11 cellular contexts compared by ENCODE assay signal in genomic region chr20:3925899-3926638, GRCh38. TPM values are rescaled to one million over a fixed set of nuclear protein-coding genes. Genes with fewer than 3 reads are reported as not detected.
DNase-seq lines count a peak whose midpoint lies in the region; ATAC-seq, FAIRE-seq and TF ChIP-seq lines count a peak whose summit lies in the region.
"Had no signal": no experiment of that assay in that cellular context is flagged by ENCODE, and none has a peak within 500 bp of the region (broad histone marks: within the 10 kb centered on the region; RNA-seq: fewer than 3 reads in every experiment).

No MANE protein-coding gene starts in this region.

- no peak for DNase-seq in T-helper 2 cell treated with Interferon-gamma antibody and Interleukin-4, amounts not matched to agents 5 μg/mL and 100 μg/mL, for 36 hours (ENCODE audit: low spot score)
- DNase-seq in T-helper 2 cell, result no peak
- DNase-seq in IMR-90, result no peak
- no peak for DNase-seq in astrocyte (ENCODE audit: low read depth)
- DNase-seq in neuronal stem cell (ENCODE audit: low spot score), result no peak
- DNase-seq in stimulated activated CD4-positive, alpha-beta T cell treated with anti-CD3 and anti-CD28 coated beads, Interleukin-15, amount 100 ng/mL, for 24 hours, result no peak
- DNase-seq in NCI-H1694 treated with DMSO at 0.1 percent for 48 hours (lab: John Stamatoyannopoulos, UW), result no peak
- DNase-seq in stimulated activated CD4-positive, alpha-beta T cell treated with anti-CD3 and anti-CD28 coated beads, Interleukin-4, amount 100 ng/mL, for 24 hours, result no peak
- DNase-seq: NCI-H1436 treated with DMSO at 0.1 percent for 48 hours, ovary, T-helper 9 cell had no signal

- H3K9me3 Mint-ChIP-seq in T-helper 2 cell treated with Interferon-gamma antibody and Interleukin-4, amounts not matched to agents 5 μg/mL and 100 μg/mL, for 36 hours, result no peaks in the 10 kb centered on the region
- H3K9me3 Mint-ChIP-seq in astrocyte (ENCODE audit: unreplicated experiment), result no peaks in the 10 kb centered on the region

- H3K27me3 ChIP-seq in IMR-90 (ENCODE audit: control insufficient read depth, insufficient read depth, low read length), result no peaks in the 10 kb centered on the region
- no peaks in the 10 kb centered on the region for H3K27me3 ChIP-seq in astrocyte (ENCODE audit: insufficient read depth, low read length)
- H3K27me3 ChIP-seq in neuronal stem cell (ENCODE audit: control insufficient read depth in 3 of 3, insufficient read depth in 3 of 3, low read depth in 1 of 3, low read length in 3 of 3), result no peaks in the 10 kb centered on the region
- H3K27me3 ChIP-seq: ovary had no signal

- no peak overlapping the region for H3K4me3 ChIP-seq in IMR-90 (ENCODE audit: insufficient read depth, low read depth, low read length)
- no peak overlapping the region for H3K4me3 ChIP-seq in astrocyte (ENCODE audit: insufficient read depth, low read depth, low read length)
- no peak overlapping the region for H3K4me3 ChIP-seq in neuronal stem cell (ENCODE audit: low read length in 2 of 2)
- H3K4me3 ChIP-seq: ovary had no signal

- WGBS in IMR-90 (ENCODE audit: extremely low coverage in 2 of 2, insufficient read length in 1 of 2), 2 experiments, result 82% methylated on average over 4 of the region's 9 CpGs; no CpG with 5 or more reads in 1 of the 2 experiments
- no CpG with 5 or more reads among the region's 9 CpGs for WGBS in neuronal stem cell (ENCODE audit: extremely low coverage in 2 of 2, insufficient read length in 2 of 2, insufficient replicate concordance in 1 of 2), 2 donors

- no peak overlapping the region for H2BK5ac ChIP-seq in IMR-90 (ENCODE audit: low read depth, low read length, poor library complexity, severe bottlenecking)
- no peak overlapping the region for H2BK5ac ChIP-seq in neuronal stem cell (ENCODE audit: low read length)

- POLR2A ChIA-PET in IMR-90 (lab: Charles Lee; ENCODE audit: unreplicated experiment), result no interaction called here

- H3K27ac ChIP-seq in IMR-90 (ENCODE audit: insufficient read depth, low read length) (no peak overlapping the region), astrocyte (ENCODE audit: low read depth, low read length) (no peak overlapping the region), neuronal stem cell (replicated peaks; ENCODE audit: low read length) (peak overlapping the region; percentile 3)
- H3K27ac ChIP-seq: ovary had no signal

- no peaks in the 10 kb centered on the region for H3K27me3 Mint-ChIP-seq in T-helper 2 cell treated with Interferon-gamma antibody and Interleukin-4, amounts not matched to agents 5 μg/mL and 100 μg/mL, for 36 hours (ENCODE audit: low read depth)
- no peaks in the 10 kb centered on the region for H3K27me3 Mint-ChIP-seq in astrocyte (ENCODE audit: low read depth, unreplicated experiment)

- CTCF ChIA-PET in IMR-90 (lab: Yijun Ruan, JAX), result interaction anchor here (1.3 kb wide), 1 partner anchor 159 kb away, joined by 4 read pairs; no protein-coding TSS in a partner anchor

- H3K9me1 ChIP-seq in IMR-90 (ENCODE audit: insufficient read depth, low read length), result peaks cover 53% of the 10 kb centered on the region

- BruUV-seq in IMR-90 (replicated peaks; lab: Mats Ljungman, UMichigan), result no TSS peak

- no peaks in the 10 kb centered on the region for H3K9me3 ChIP-seq in IMR-90 (ENCODE audit: control insufficient read depth, insufficient read depth, low read length)
- H3K9me3 ChIP-seq in astrocyte (ENCODE audit: insufficient read depth, low read depth, low read length), result no peaks in the 10 kb centered on the region
- no peaks in the 10 kb centered on the region for H3K9me3 ChIP-seq in neuronal stem cell (replicated peaks in 1 of 2; ENCODE audit: control insufficient read depth in 2 of 2, insufficient read depth in 1 of 2, low read depth in 1 of 2, low read length in 2 of 2)
- H3K9me3 ChIP-seq: ovary had no signal

- no peak for FAIRE-seq in astrocyte (lab: Jason Lieb, UNC)

- no peak overlapping the region for H3K9ac ChIP-seq in IMR-90 (ENCODE audit: low read depth, low read length)
- H3K9ac ChIP-seq in astrocyte (ENCODE audit: low read length), result no peak overlapping the region
- no peak overlapping the region for H3K9ac ChIP-seq in neuronal stem cell (ENCODE audit: low read depth, low read length, poor library complexity)

- H2BK20ac ChIP-seq in IMR-90 (ENCODE audit: low read depth, low read length), result no peak overlapping the region

- dilution Hi-C loops in IMR-90 (cut with HindIII; ENCODE audit: low sequenced_read_pairs, unreplicated experiment), result no loop called here

- 0 out of 2 replicates have a peak overlapping the region, but pooled peaks have one; percentile 34 for H3K14ac ChIP-seq in IMR-90 (replicated peaks; ENCODE audit: low read depth, low read length)
- no peak overlapping the region for H3K14ac ChIP-seq in neuronal stem cell (ENCODE audit: low read length)

- TF ChIP-seq POLR2A in IMR-90 (IDR thresholded peaks at IDR 0.05; ENCODE audit: low read depth, low read length), result no peak

- H3K4me1 ChIP-seq in IMR-90 (ENCODE audit: control insufficient read depth, insufficient read depth, low read length) (peaks cover 23% of the 10 kb centered on the region), astrocyte (ENCODE audit: insufficient read depth, low read length) (peaks cover 12% of the 10 kb centered on the region), neuronal stem cell (ENCODE audit: control insufficient read depth in 2 of 2, insufficient read depth in 1 of 2, low read depth in 1 of 2, low read length in 2 of 2) (peaks cover 5 to 8% of the 10 kb centered on the region in 2 donors)

- H3K79me2 ChIP-seq in astrocyte (ENCODE audit: insufficient read depth, low read length), result peaks cover 42% of the 10 kb centered on the region

- no peak overlapping the region for H3K56ac ChIP-seq in IMR-90 (ENCODE audit: extremely low read depth, insufficient read depth, low read length)

- H2AK5ac ChIP-seq in IMR-90 (ENCODE audit: low read depth, low read length) (no peak overlapping the region), neuronal stem cell (ENCODE audit: low read depth, low read length) (no peak overlapping the region)

- H3K4me2 ChIP-seq in IMR-90 (ENCODE audit: low read depth, low read length) (no peak overlapping the region), astrocyte (ENCODE audit: low read length) (no peak overlapping the region), neuronal stem cell (ENCODE audit: insufficient read depth, low read length, poor library complexity, severe bottlenecking) (no peak overlapping the region)

- H4K20me1 ChIP-seq in IMR-90 (ENCODE audit: insufficient read depth, low read length) (peaks cover 66% of the 10 kb centered on the region), astrocyte (ENCODE audit: insufficient read depth, low read length) (peaks cover 74% of the 10 kb centered on the region)

- intact Hi-C loops in IMR-90 (cut with micrococcal nuclease), result no loop called here

- H2AK9ac ChIP-seq in IMR-90 (replicated peaks; ENCODE audit: low read depth, low read length, poor library complexity), result no peak overlapping the region

- peak overlapping the region; percentile 43 for H3K27ac Mint-ChIP-seq in T-helper 2 cell treated with Interferon-gamma antibody and Interleukin-4, amounts not matched to agents 5 μg/mL and 100 μg/mL, for 36 hours
- H3K27ac Mint-ChIP-seq in astrocyte (ENCODE audit: unreplicated experiment), result peak overlapping the region; percentile 83

- TF ChIP-seq RAD21 in IMR-90 (IDR thresholded peaks at IDR 0.05; ENCODE audit: low read length), result no peak

- in situ Hi-C loops in IMR-90 (cut with MboI; ENCODE audit: low sequenced_read_pairs), result no loop called here

- H4K5ac ChIP-seq in IMR-90 (ENCODE audit: low read depth, low read length), result no peak overlapping the region

- H3K23ac ChIP-seq in IMR-90 (ENCODE audit: low read depth, low read length) (no peak overlapping the region), neuronal stem cell (ENCODE audit: low read depth, low read length, poor library complexity) (no peak overlapping the region)

- peak overlapping the region in 1 of 2 experiments; percentile 30; a peak in 1 of 4 replicates for H4K8ac ChIP-seq in IMR-90 (ENCODE audit: low read depth in 2 of 2, low read length in 2 of 2)
- no peak overlapping the region for H4K8ac ChIP-seq in neuronal stem cell (ENCODE audit: low read depth, low read length)

- H2AFZ ChIP-seq in IMR-90 (replicated peaks; ENCODE audit: low read length, poor library complexity) (no peak overlapping the region), astrocyte (ENCODE audit: low read depth, low read length) (no peak overlapping the region), neuronal stem cell (ENCODE audit: low read length) (no peak overlapping the region)

- H2BK120ac ChIP-seq in IMR-90 (ENCODE audit: low read depth, low read length) (no peak overlapping the region), neuronal stem cell (ENCODE audit: low read depth, low read length) (no peak overlapping the region)

- TF ChIP-seq CTCF in IMR-90 (conservative IDR thresholded peaks at IDR 0.05; ENCODE audit: low read depth, low read length) (no peak), astrocyte (IDR thresholded peaks at IDR 0.05; ENCODE audit: insufficient read depth, low read depth, low read length) (no peak)

- H3K4me1 Mint-ChIP-seq in T-helper 2 cell treated with Interferon-gamma antibody and Interleukin-4, amounts not matched to agents 5 μg/mL and 100 μg/mL, for 36 hours (ENCODE audit: low read depth), result peaks cover 19% of the 10 kb centered on the region
- H3K4me1 Mint-ChIP-seq in astrocyte (ENCODE audit: low read depth, unreplicated experiment), result peaks cover 54% of the 10 kb centered on the region

- H3K79me1 ChIP-seq in IMR-90 (ENCODE audit: low read depth in 1 of 2, low read length in 2 of 2) (peaks cover 19 to 89% of the 10 kb centered on the region in 2 experiments; a peak in 3 of 4 replicates), neuronal stem cell (ENCODE audit: low read depth, low read length) (no peaks in the 10 kb centered on the region)

- no peak for ATAC-seq in IMR-90 (ENCODE audit: low read depth)

- H3K4ac ChIP-seq in IMR-90 (ENCODE audit: low read depth, low read length) (no peak overlapping the region), neuronal stem cell (ENCODE audit: low read length) (no peak overlapping the region)

- peaks cover 37% of the 10 kb centered on the region for H3K36me3 Mint-ChIP-seq in T-helper 2 cell treated with Interferon-gamma antibody and Interleukin-4, amounts not matched to agents 5 μg/mL and 100 μg/mL, for 36 hours (ENCODE audit: low read depth)
- peaks cover 19% of the 10 kb centered on the region for H3K36me3 Mint-ChIP-seq in astrocyte (ENCODE audit: low read depth, unreplicated experiment)

- H2BK12ac ChIP-seq in neuronal stem cell (ENCODE audit: low read length), result no peak overlapping the region

- no peak overlapping the region for H2BK15ac ChIP-seq in IMR-90 (ENCODE audit: low read depth, low read length)
- H2BK15ac ChIP-seq in neuronal stem cell (ENCODE audit: low read length), result no peak overlapping the region

- H4K91ac ChIP-seq in IMR-90 (ENCODE audit: insufficient read depth, low read depth, low read length) (no peak overlapping the region), neuronal stem cell (ENCODE audit: low read depth, low read length, poor library complexity) (no peak overlapping the region)

- H3K4me3 Mint-ChIP-seq in T-helper 2 cell treated with Interferon-gamma antibody and Interleukin-4, amounts not matched to agents 5 μg/mL and 100 μg/mL, for 36 hours, result no peak overlapping the region
- H3K4me3 Mint-ChIP-seq in astrocyte (ENCODE audit: unreplicated experiment), result no peak overlapping the region

- H3K36me3 ChIP-seq in IMR-90 (ENCODE audit: control insufficient read depth, insufficient read depth, low read length), result peaks cover 35% of the 10 kb centered on the region
- peaks cover 21% of the 10 kb centered on the region for H3K36me3 ChIP-seq in astrocyte (ENCODE audit: insufficient read depth, low read length)
- H3K36me3 ChIP-seq in neuronal stem cell (replicated peaks in 1 of 2; ENCODE audit: control insufficient read depth in 2 of 2, insufficient read depth in 2 of 2, low read length in 2 of 2), result peaks cover 23 to 63% of the 10 kb centered on the region in 2 donors
- H3K36me3 ChIP-seq: ovary had no signal

- no peak overlapping the region for H3K18ac ChIP-seq in IMR-90 (ENCODE audit: low read depth, low read length)
- no peak overlapping the region for H3K18ac ChIP-seq in neuronal stem cell (ENCODE audit: low read length)

RNA-seq across cellular contexts. Expression of gene PANK2, which starts 36.9 kb away (rescaled TPM):
- total RNA-seq in IMR-90 (2012; rRNA removed), result 28.1 and 47.8 TPM in 2 replicates
- 15.8 and 17.7 TPM in 2 replicates for polyA plus RNA-seq in IMR-90 (2012; rRNA removed)
- 7.9 and 8.4 TPM in 2 replicates for polyA plus RNA-seq in IMR-90 (2012; cell fraction: cytosol; rRNA removed)
- polyA plus RNA-seq in IMR-90 (2012; cell fraction: nucleus; rRNA removed; ENCODE audit: low replicate concordance), result 29.3 and 35.5 TPM in 2 replicates
- 51.5 and 59.3 TPM in 2 replicates for total RNA-seq in astrocyte
- polyA plus RNA-seq in neuronal stem cell (2013, experiment 1 of 2), result 22.5 TPM
- polyA plus RNA-seq in neuronal stem cell (2013, experiment 2 of 2), result 21.1 TPM
